Comparison of ENCODE assay signal across 8 cellular contexts in the genomic region with DNA sequence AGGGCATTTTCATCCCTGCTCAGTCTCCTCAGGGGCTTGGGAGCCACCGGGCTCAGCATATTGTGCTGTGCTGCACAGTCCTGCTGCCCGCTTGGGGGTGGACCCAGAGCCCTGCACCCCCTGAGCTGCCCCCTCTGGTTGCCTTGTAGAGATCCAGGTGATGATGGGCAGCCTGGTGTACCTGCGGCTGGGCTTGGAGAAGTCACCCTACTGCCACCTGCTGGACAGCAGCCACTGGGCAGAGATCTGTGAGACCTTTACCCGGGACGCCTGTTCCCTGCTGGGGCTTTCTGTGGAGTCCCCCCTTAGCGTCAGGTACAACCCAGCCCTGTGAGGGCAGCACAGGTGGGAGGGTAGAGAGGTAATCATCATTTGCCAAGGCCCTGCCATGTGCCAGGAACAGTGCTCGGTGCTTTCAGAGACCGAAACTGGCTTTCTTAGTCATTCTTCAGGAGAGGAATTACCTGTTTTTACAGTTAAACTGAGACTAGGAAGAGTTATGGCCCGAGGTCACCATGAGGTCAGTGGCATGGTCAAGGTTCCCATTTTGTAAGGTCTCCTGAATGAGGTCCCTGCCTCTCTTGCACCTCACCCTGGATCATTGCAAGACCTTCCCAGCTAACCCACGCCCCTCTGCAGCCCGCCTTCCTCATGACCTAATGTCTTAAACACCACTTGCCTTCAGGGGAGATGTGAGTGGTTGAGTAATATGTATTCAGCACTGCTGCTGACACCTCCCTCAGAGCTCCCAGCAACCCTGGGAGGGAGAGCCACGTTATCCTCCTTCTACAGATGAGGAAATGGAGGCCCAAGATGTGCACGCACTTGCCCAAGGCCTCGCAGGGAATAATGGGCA. TPM values are rescaled to one million over a fixed set of nuclear protein-coding genes. Genes with fewer than 3 reads are reported as not detected.
DNase-seq lines count a peak whose midpoint lies in the region; ATAC-seq, FAIRE-seq and TF ChIP-seq lines count a peak whose summit lies in the region.

No MANE protein-coding gene starts in this region.

- no peak overlapping the region for H2BK15ac ChIP-seq in H1 (ENCODE audit: low read length)

- H3K9ac ChIP-seq in H1 (replicated peaks in 1 of 4; ENCODE audit: extremely low read depth in 1 of 4, low read depth in 3 of 4, low read length in 3 of 4): no peak overlapping the region
- no peak overlapping the region for H3K9ac ChIP-seq in neural cell (ENCODE audit: low read length)

- no peak overlapping the region for H4K8ac ChIP-seq in H1 (ENCODE audit: extremely low read depth, insufficient read depth, low read length)

- no peak overlapping the region for H3K56ac ChIP-seq in H1 (replicated peaks; ENCODE audit: insufficient read length, low read depth, low read length)

- ATAC-seq in HG02885 (IDR thresholded peaks at IDR 0.05; ENCODE audit: poor library complexity, unreplicated experiment) (peak; percentile 73), HG03108 (IDR thresholded peaks at IDR 0.05; ENCODE audit: unreplicated experiment) (no peak)

- no peak overlapping the region for H3K4me2 ChIP-seq in H1 (ENCODE audit: insufficient read depth in 1 of 2, low read depth in 2 of 2, low read length in 2 of 2)
- H3K4me2 ChIP-seq in neural cell (ENCODE audit: low read length): no peak overlapping the region

- H3K4me3 Mint-ChIP-seq in activated CD4-positive, alpha-beta memory T cell treated with anti-CD3 and anti-CD28 coated beads, Interleukin-2, amount 10 ng/mL, durations not matched to agents 7 days and 5 days: no peak overlapping the region

- no peak overlapping the region for H2AFZ ChIP-seq in H1 (ENCODE audit: low read length)
- no peak overlapping the region for H2AFZ ChIP-seq in neural cell (ENCODE audit: low read depth, low read length)

- no peaks in the 10 kb centered on the region for H3K9me3 ChIP-seq in H1 (ENCODE audit: insufficient read depth in 2 of 2, low read depth in 1 of 2, low read length in 1 of 2)
- no peaks in the 10 kb centered on the region for H3K9me3 ChIP-seq in neural cell (ENCODE audit: low read length)
- H3K9me3 ChIP-seq in thyroid gland: no peaks in the 10 kb centered on the region

- TF ChIP-seq POLR2A in H1 (IDR thresholded peaks at IDR 0.05; ENCODE audit: control extremely low read depth in 1 of 2, low read depth in 2 of 2, low read length in 2 of 2) (peak in 1 of 2 experiments; percentile 43; a peak in 1 of 3 replicates), thyroid gland (IDR thresholded peaks at IDR 0.05) (no peak)

- H3K27ac ChIP-seq in H1 (ENCODE audit: low read depth, low read length) (no peak overlapping the region), neural cell (ENCODE audit: low read length) (no peak overlapping the region), thyroid gland (no peak overlapping the region)

- H3K79me1 ChIP-seq in H1 (ENCODE audit: low read depth, low read length): no peaks in the 10 kb centered on the region; the same call in 1 of the 2 replicates

- no peak overlapping the region for H2AK5ac ChIP-seq in H1 (ENCODE audit: low read depth, low read length)

- no peak overlapping the region for H4K91ac ChIP-seq in H1 (replicated peaks; ENCODE audit: insufficient read length, low read length)

- peak; percentile 83 to 86 for TF ChIP-seq RAD21 in H1 (IDR thresholded peaks at IDR 0.05 in 1 of 2, conservative IDR thresholded peaks at IDR 0.05 in 1 of 2; ENCODE audit: low read depth in 2 of 2, low read length in 2 of 2)
- peak; percentile 67 for TF ChIP-seq RAD21 in neural cell (conservative IDR thresholded peaks at IDR 0.05)

- no peaks in the 10 kb centered on the region for H3K9me2 ChIP-seq in neural cell (ENCODE audit: insufficient read depth, low read length)

- H4K20me1 ChIP-seq in H1 (replicated peaks in 1 of 2; ENCODE audit: control insufficient read depth in 1 of 2, insufficient read depth in 2 of 2, low read length in 2 of 2) (peaks cover 18 to 21% of the 10 kb centered on the region in 2 experiments), neural cell (ENCODE audit: insufficient read depth) (no peaks in the 10 kb centered on the region)

- no peak overlapping the region for H2BK120ac ChIP-seq in H1 (replicated peaks; ENCODE audit: low read depth, low read length)

- H3K4ac ChIP-seq in H1 (replicated peaks; ENCODE audit: insufficient read length, low read depth, low read length): no peak overlapping the region

- TF ChIP-seq CTCF in GM12864 (IDR thresholded peaks at IDR 0.05; ENCODE audit: low read depth, low read length, missing control alignments) (peak; percentile 88), H1 (IDR thresholded peaks at IDR 0.05; ENCODE audit: control extremely low read depth in 1 of 3, insufficient read depth in 1 of 3, low read depth in 1 of 3, low read length in 3 of 3) (peak in 2 of 3 experiments; percentile 96 to 97; a peak in 3 of 4 replicates), neural cell (IDR thresholded peaks at IDR 0.05; ENCODE audit: poor library complexity, severe bottlenecking) (peak; percentile 77), thyroid gland (IDR thresholded peaks at IDR 0.05) (peak; percentile 36 to 75 (median 60))

- peak; percentile 30 for DNase-seq in GM12864 (ENCODE audit: low read depth)
- peak; percentile 35 for DNase-seq in NCI-H510A (lab: John Stamatoyannopoulos, UW)
- peak; percentile 74 for DNase-seq in activated CD4-positive, alpha-beta memory T cell treated with anti-CD3 and anti-CD28 coated beads, Interleukin-2, amount 10 ng/mL, durations not matched to agents 7 days and 5 days
- peak; percentile 71 to 89 for DNase-seq in H1 (ENCODE audit: low read depth in 1 of 2, low spot score in 2 of 2)
- DNase-seq in thyroid gland: peak; percentile 76 to 80

- H3K27ac Mint-ChIP-seq in activated CD4-positive, alpha-beta memory T cell treated with anti-CD3 and anti-CD28 coated beads, Interleukin-2, amount 10 ng/mL, durations not matched to agents 7 days and 5 days: no peak overlapping the region

- H3F3A ChIP-seq in neural cell (ENCODE audit: insufficient read depth, low read length, poor library complexity, severe bottlenecking): no peaks in the 10 kb centered on the region

- intact Hi-C loops in thyroid gland (cut with DNase I): loop anchor here (5.0 kb wide), 1 partner anchor 69 kb away; no protein-coding TSS in a partner anchor

- H2BK5ac ChIP-seq in H1 (ENCODE audit: low read depth, low read length): no peak overlapping the region

- H3K23ac ChIP-seq in H1 (ENCODE audit: insufficient read length): no peak overlapping the region

- POLR2A ChIA-PET in activated CD4-positive, alpha-beta memory T cell treated with anti-CD3 and anti-CD28 coated beads, Interleukin-2, amount 10 ng/mL, durations not matched to agents 7 days and 5 days (lab: Charles Lee): interaction anchor here (0.7 to 2.0 kb wide), 3 partner anchors 10 to 69 kb away, joined by 3 to 8 read pairs (median 4); no protein-coding TSS in a partner anchor
- POLR2A ChIA-PET in H1 (lab: Charles Lee; ENCODE audit: partially characterized antibody): interaction anchor here (0.9 to 40.7 kb wide), 12 partner anchors 11 to 155 kb away, joined by 3 to 1250 read pairs (median 4); a partner anchor contains a TSS

- no peak overlapping the region for H2BK20ac ChIP-seq in H1 (ENCODE audit: low read length)

- no peaks in the 10 kb centered on the region for H3K23me2 ChIP-seq in H1 (ENCODE audit: low read depth, low read length)

- H3K79me2 ChIP-seq in H1 (ENCODE audit: control insufficient read depth in 1 of 2, insufficient read depth in 2 of 2, low read length in 2 of 2): no peaks in the 10 kb centered on the region
- no peaks in the 10 kb centered on the region for H3K79me2 ChIP-seq in neural cell (replicated peaks; ENCODE audit: insufficient read depth, low read length)

- H3K27me3 ChIP-seq in H1 (replicated peaks in 1 of 4; ENCODE audit: control insufficient read depth in 3 of 4, extremely low read depth in 1 of 4, insufficient read depth in 3 of 4, low read length in 3 of 4) (no peaks in the 10 kb centered on the region), neural cell (ENCODE audit: insufficient read depth, low read depth, low read length) (no peaks in the 10 kb centered on the region), thyroid gland (no peaks in the 10 kb centered on the region)

- H4K5ac ChIP-seq in H1 (ENCODE audit: insufficient read length, low read depth, low read length): no peak overlapping the region

- peaks cover 50% of the 10 kb centered on the region for H3K36me3 Mint-ChIP-seq in activated CD4-positive, alpha-beta memory T cell treated with anti-CD3 and anti-CD28 coated beads, Interleukin-2, amount 10 ng/mL, durations not matched to agents 7 days and 5 days (ENCODE audit: low read depth)

- no peak for TF ChIP-seq EP300 in H1 (IDR thresholded peaks at IDR 0.05; ENCODE audit: borderline replicate concordance in 1 of 2, low read depth in 2 of 2, low read length in 2 of 2)
- TF ChIP-seq EP300 in neural cell (conservative IDR thresholded peaks at IDR 0.05; ENCODE audit: poor library complexity, severe bottlenecking): no peak

- H3K18ac ChIP-seq in H1 (ENCODE audit: extremely low read depth, low read length): no peak overlapping the region

- H3K4me3 ChIP-seq in GM12864 (ENCODE audit: low read depth, low read length): no peak overlapping the region
- H3K4me3 ChIP-seq in H1 (ENCODE audit: extremely low read depth in 1 of 4, insufficient read depth in 2 of 4, low read depth in 3 of 4, low read length in 4 of 4): no peak overlapping the region
- no peak overlapping the region for H3K4me3 ChIP-seq in neural cell (ENCODE audit: low read length)
- H3K4me3 ChIP-seq in thyroid gland (replicated peaks in 1 of 3): no peak overlapping the region

- no peaks in the 10 kb centered on the region for H3K27me3 Mint-ChIP-seq in activated CD4-positive, alpha-beta memory T cell treated with anti-CD3 and anti-CD28 coated beads, Interleukin-2, amount 10 ng/mL, durations not matched to agents 7 days and 5 days

- H3K36me3 ChIP-seq in H1 (ENCODE audit: control insufficient read depth in 2 of 4, insufficient read depth in 4 of 4, low read length in 3 of 4) (peaks cover 47 to 87% (median 72%) of the 10 kb centered on the region in 4 experiments), neural cell (ENCODE audit: insufficient read depth, low read length) (no peaks in the 10 kb centered on the region), thyroid gland (peaks cover 67 to 77% of the 10 kb centered on the region in 2 donors)

- H3K4me1 Mint-ChIP-seq in activated CD4-positive, alpha-beta memory T cell treated with anti-CD3 and anti-CD28 coated beads, Interleukin-2, amount 10 ng/mL, durations not matched to agents 7 days and 5 days: peaks cover 36% of the 10 kb centered on the region

- H3K4me1 ChIP-seq in H1 (replicated peaks in 1 of 4; ENCODE audit: control insufficient read depth in 3 of 4, insufficient read depth in 4 of 4, low read length in 3 of 4) (peaks cover 0 to 2% (median 0%) of the 10 kb centered on the region in 4 experiments; a peak in 3 of 7 replicates), thyroid gland (no peaks in the 10 kb centered on the region)

- whole genome bisulfite sequencing in H1 (ENCODE audit: extremely low coverage in 1 of 2, insufficient coverage in 1 of 2, insufficient read length in 1 of 2, insufficient replicate concordance in 2 of 2, low coverage in 1 of 2, low lambda C conversion rate in 2 of 2, missing lambda C conversion rate in 1 of 2), 2 experiments: 72% methylated on average over 14 of the region's 14 CpGs; no CpG with 5 or more reads in 1 of the 2 experiments
- WGBS in thyroid gland, 2 donors: 65 to 82% methylated on average over 8 to 14 of the region's 14 CpGs

- CTCF ChIA-PET in activated CD4-positive, alpha-beta memory T cell treated with anti-CD3 and anti-CD28 coated beads, Interleukin-2, amount 10 ng/mL, durations not matched to agents 7 days and 5 days (lab: Charles Lee): interaction anchor here (0.9 to 9.3 kb wide), 4 partner anchors 10 to 70 kb away, joined by 3 to 95 read pairs (median 20); no protein-coding TSS in a partner anchor
- CTCF ChIA-PET in H1 (lab: Charles Lee; ENCODE audit: partially characterized antibody): interaction anchor here (0.8 to 24.6 kb wide), 17 partner anchors 11 to 161 kb away, joined by 3 to 515 read pairs (median 7); a partner anchor contains a TSS

- no peak overlapping the region for H3K14ac ChIP-seq in H1 (ENCODE audit: insufficient read length)

- no peak overlapping the region for H2BK12ac ChIP-seq in H1 (ENCODE audit: low read depth, low read length)

- no peaks in the 10 kb centered on the region for H3K9me3 Mint-ChIP-seq in activated CD4-positive, alpha-beta memory T cell treated with anti-CD3 and anti-CD28 coated beads, Interleukin-2, amount 10 ng/mL, durations not matched to agents 7 days and 5 days

- FAIRE-seq in H1 (lab: Jason Lieb, UNC): peak; percentile 82

RNA-seq across cellular contexts. Expression of a gene that starts 7.5 kb away (rescaled TPM):
- 100 to 1,000 TPM; 101 to 106 TPM for total RNA-seq in activated CD4-positive, alpha-beta memory T cell treated with anti-CD3 and anti-CD28 coated beads, Interleukin-2, amount 10 ng/mL, durations not matched to agents 7 days and 5 days
- total RNA-seq in H1 (2021; fragmentation: NEBNext Ultra II Directional; extraction: Animal tissue kit (Norgen Biotek cat#: 25700)): 263 and 281 TPM in 2 replicates
- polyA plus RNA-seq in H1 (2011; rRNA removed) (241 and 344 TPM in 2 replicates), neural cell (318 and 332 TPM in 2 replicates)
- polyA plus RNA-seq in H1 (2011; cell fraction: cytosol; rRNA removed): 302 TPM
- polyA plus RNA-seq in H1 (2011; cell fraction: nucleus; rRNA removed): 166 TPM
- polyA plus RNA-seq in H1 (2012, experiment 1 of 2): 273 to 334 TPM (median 320 TPM) in 4 replicates
- polyA plus RNA-seq in H1 (2012, experiment 2 of 2): 440 TPM
- polyA plus RNA-seq in H1 (2013, experiment 1 of 2): 244 TPM
- polyA plus RNA-seq in H1 (2013, experiment 2 of 2): 251 TPM
- 58.6 and 61.0 TPM in 2 replicates for polyA minus RNA-seq in H1 (2011; rRNA and poly(A)+ RNA removed)
- polyA minus RNA-seq in H1 (2011; cell fraction: cytosol; rRNA and poly(A)+ RNA removed): 117 TPM
- polyA minus RNA-seq in H1 (2011; cell fraction: nucleus; rRNA and poly(A)+ RNA removed): 80.9 TPM
- polyA minus RNA-seq in neural cell: 105 and 138 TPM in 2 replicates
- total RNA-seq in thyroid gland: 100 to 1,000 TPM; 109 to 257 (median 177) TPM

RNA-seq across cellular contexts. Expression of a gene that starts 15.4 kb away (rescaled TPM):
- total RNA-seq in activated CD4-positive, alpha-beta memory T cell treated with anti-CD3 and anti-CD28 coated beads, Interleukin-2, amount 10 ng/mL, durations not matched to agents 7 days and 5 days: 10 to 100 TPM; 17.0 to 19.3 TPM
- total RNA-seq in H1 (2021; fragmentation: NEBNext Ultra II Directional; extraction: Animal tissue kit (Norgen Biotek cat#: 25700)): 74.6 and 75.9 TPM in 2 replicates
- polyA plus RNA-seq in H1 (2011; rRNA removed): 90.2 and 106 TPM in 2 replicates
- polyA plus RNA-seq in H1 (2011; cell fraction: cytosol; rRNA removed): 105 TPM
- 153 TPM for polyA plus RNA-seq in H1 (2011; cell fraction: nucleus; rRNA removed)
- polyA plus RNA-seq in H1 (2012, experiment 1 of 2): 65.3 to 93.7 TPM (median 87.0 TPM) in 4 replicates
- polyA plus RNA-seq in H1 (2012, experiment 2 of 2): 74.6 TPM
- 53.0 TPM for polyA plus RNA-seq in H1 (2013, experiment 1 of 2)
- 51.3 TPM for polyA plus RNA-seq in H1 (2013, experiment 2 of 2)
- 107 and 109 TPM in 2 replicates for polyA minus RNA-seq in H1 (2011; rRNA and poly(A)+ RNA removed)
- polyA minus RNA-seq in H1 (2011; cell fraction: cytosol; rRNA and poly(A)+ RNA removed): 52.0 TPM
- 71.2 TPM for polyA minus RNA-seq in H1 (2011; cell fraction: nucleus; rRNA and poly(A)+ RNA removed)
- 37.3 and 48.2 TPM in 2 replicates for polyA plus RNA-seq in neural cell
- polyA minus RNA-seq in neural cell: 42.8 and 43.3 TPM in 2 replicates
- total RNA-seq in thyroid gland: 10 to 100 TPM; 32.9 to 49.3 (median 48.2) TPM

RNA-seq across cellular contexts. Expression of a gene that starts 32.9 kb away (rescaled TPM):
- 1 to 10 TPM; 4.3 to 4.4 TPM for total RNA-seq in activated CD4-positive, alpha-beta memory T cell treated with anti-CD3 and anti-CD28 coated beads, Interleukin-2, amount 10 ng/mL, durations not matched to agents 7 days and 5 days
- 36.0 and 39.2 TPM in 2 replicates for total RNA-seq in H1 (2021; fragmentation: NEBNext Ultra II Directional; extraction: Animal tissue kit (Norgen Biotek cat#: 25700))
- polyA plus RNA-seq in H1 (2011; rRNA removed): 13.1 and 23.4 TPM in 2 replicates
- 19.4 TPM for polyA plus RNA-seq in H1 (2011; cell fraction: cytosol; rRNA removed)
- 41.9 TPM for polyA plus RNA-seq in H1 (2011; cell fraction: nucleus; rRNA removed)
- polyA plus RNA-seq in H1 (2012, experiment 1 of 2): 16.8 to 24.3 TPM (median 21.3 TPM) in 4 replicates
- 18.5 TPM for polyA plus RNA-seq in H1 (2012, experiment 2 of 2)
- polyA plus RNA-seq in H1 (2013, experiment 1 of 2): 16.7 TPM
- polyA plus RNA-seq in H1 (2013, experiment 2 of 2): 15.9 TPM
- 13.0 and 17.4 TPM in 2 replicates for polyA minus RNA-seq in H1 (2011; rRNA and poly(A)+ RNA removed)
- 22.0 TPM for polyA minus RNA-seq in H1 (2011; cell fraction: cytosol; rRNA and poly(A)+ RNA removed)
- polyA minus RNA-seq in H1 (2011; cell fraction: nucleus; rRNA and poly(A)+ RNA removed): 32.8 TPM
- 4.6 and 5.8 TPM in 2 replicates for polyA plus RNA-seq in neural cell
- polyA minus RNA-seq in neural cell: 6.3 and 6.4 TPM in 2 replicates
- total RNA-seq in thyroid gland: 1 to 10 TPM; 3.9 to 6.4 (median 5.6) TPM

RNA-seq across cellular contexts. Expression of a gene that starts 41.0 kb away (rescaled TPM):
- total RNA-seq in activated CD4-positive, alpha-beta memory T cell treated with anti-CD3 and anti-CD28 coated beads, Interleukin-2, amount 10 ng/mL, durations not matched to agents 7 days and 5 days: not detected
- total RNA-seq in H1 (2021; fragmentation: NEBNext Ultra II Directional; extraction: Animal tissue kit (Norgen Biotek cat#: 25700)): 0.13 TPM in 1 of 2 replicates, not detected in the other
- polyA plus RNA-seq in H1 (2011; rRNA removed): not detected in 2 replicates
- polyA plus RNA-seq in H1 (2011; cell fraction: cytosol; rRNA removed): not detected
- polyA plus RNA-seq in H1 (2011; cell fraction: nucleus; rRNA removed): 0.06 TPM
- polyA plus RNA-seq in H1 (2012, experiment 1 of 2): not detected in 4 replicates
- polyA plus RNA-seq in H1 (2012, experiment 2 of 2): not detected
- not detected for polyA plus RNA-seq in H1 (2013, experiment 1 of 2)
- not detected for polyA plus RNA-seq in H1 (2013, experiment 2 of 2)
- not detected in 2 replicates for polyA minus RNA-seq in H1 (2011; rRNA and poly(A)+ RNA removed)
- not detected for polyA minus RNA-seq in H1 (2011; cell fraction: cytosol; rRNA and poly(A)+ RNA removed)
- polyA minus RNA-seq in H1 (2011; cell fraction: nucleus; rRNA and poly(A)+ RNA removed): not detected
- not detected in 2 replicates for polyA plus RNA-seq in neural cell
- not detected in 2 replicates for polyA minus RNA-seq in neural cell
- total RNA-seq in thyroid gland: not detected

RNA-seq across cellular contexts. Expression of a gene that starts 58.1 kb away (rescaled TPM):
- 100 to 1,000 TPM; 177 to 186 TPM for total RNA-seq in activated CD4-positive, alpha-beta memory T cell treated with anti-CD3 and anti-CD28 coated beads, Interleukin-2, amount 10 ng/mL, durations not matched to agents 7 days and 5 days
- 556 and 563 TPM in 2 replicates for total RNA-seq in H1 (2021; fragmentation: NEBNext Ultra II Directional; extraction: Animal tissue kit (Norgen Biotek cat#: 25700))
- polyA plus RNA-seq in H1 (2011; rRNA removed) (350 and 373 TPM in 2 replicates), neural cell (129 and 130 TPM in 2 replicates)
- polyA plus RNA-seq in H1 (2011; cell fraction: cytosol; rRNA removed): 393 TPM
- polyA plus RNA-seq in H1 (2011; cell fraction: nucleus; rRNA removed): 141 TPM
- 386 to 417 TPM (median 389 TPM) in 4 replicates for polyA plus RNA-seq in H1 (2012, experiment 1 of 2)
- 229 TPM for polyA plus RNA-seq in H1 (2012, experiment 2 of 2)
- 302 TPM for polyA plus RNA-seq in H1 (2013, experiment 1 of 2)
- 299 TPM for polyA plus RNA-seq in H1 (2013, experiment 2 of 2)
- polyA minus RNA-seq in H1 (2011; rRNA and poly(A)+ RNA removed): 74.5 and 90.5 TPM in 2 replicates
- polyA minus RNA-seq in H1 (2011; cell fraction: cytosol; rRNA and poly(A)+ RNA removed): 107 TPM
- polyA minus RNA-seq in H1 (2011; cell fraction: nucleus; rRNA and poly(A)+ RNA removed): 87.5 TPM
- polyA minus RNA-seq in neural cell: 70.4 and 71.9 TPM in 2 replicates
- 100 to 1,000 TPM in 2 of 4 donors, 10 to 100 TPM in 2; 65.0 to 111 (median 90.4) TPM for total RNA-seq in thyroid gland

Comparison
In these comparisons a context has a peak if more than half of its experiments do, and no peak if none do; other contexts are left out.
1. DNase-seq: peak in every context shown above with its lines; median percentile 80 in H1; 78 in thyroid gland; 74 in activated CD4-positive, alpha-beta memory T cell treated with anti-CD3 and anti-CD28 coated beads, Interleukin-2, amount 10 ng/mL, durations not matched to agents 7 days and 5 days; 35 in NCI-H510A; 30 in GM12864.